ENCODE assay signal across 2 cellular contexts in the genomic region with DNA sequence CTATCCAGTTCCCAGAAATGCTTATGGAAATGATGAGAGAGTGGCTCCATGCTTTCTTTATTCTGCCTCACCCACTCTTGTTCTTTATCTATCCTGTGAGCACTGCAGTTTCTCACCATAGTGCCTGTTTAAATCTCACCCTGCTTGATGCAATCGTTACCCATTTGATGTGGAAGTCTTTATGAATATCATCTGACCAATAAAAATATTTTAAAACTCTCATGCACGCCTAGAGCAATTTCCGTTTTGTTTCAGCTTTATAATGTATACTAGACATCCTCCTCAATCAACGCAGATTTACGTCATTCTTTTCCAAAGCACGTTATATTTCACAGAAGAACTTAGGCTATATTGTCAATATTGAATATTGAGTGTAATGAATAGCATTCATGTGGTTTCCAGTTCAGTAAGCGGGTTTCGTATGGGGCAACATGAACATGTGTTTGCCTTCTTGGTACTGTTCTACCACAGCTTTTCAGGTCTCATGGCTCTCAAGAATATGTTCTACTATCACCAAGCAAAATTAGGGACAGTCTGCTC.
TF ChIP-seq lines count a peak whose summit lies in the region.

No MANE protein-coding gene starts in this region.

TF ChIP-seq in HepG2, 621 proteins besides CTCF, POLR2A, EP300 and RAD21:
- 0 out of 2 replicates have a peak, but pooled peaks have one; percentile 5 for TF ChIP-seq CREB1 (IDR thresholded peaks at IDR 0.05)
- no peak for TF ChIP-seq CREB1 (CRISPR knock-in tag; IDR thresholded peaks at IDR 0.05)
- TF ChIP-seq ZC3H4 (CRISPR knock-in tag; IDR thresholded peaks at IDR 0.05; ENCODE audit: borderline replicate concordance): no peak

TF ChIP-seq in H1, 55 proteins besides CTCF, POLR2A, EP300 and RAD21:
- no peak for TF ChIP-seq SIX5 (IDR thresholded peaks at IDR 0.05; ENCODE audit: low read depth, low read length)
- no peak for TF ChIP-seq HDAC6 (IDR thresholded peaks at IDR 0.05; ENCODE audit: low read depth, low read length)
- TF ChIP-seq CBX5 (IDR thresholded peaks at IDR 0.05; ENCODE audit: low read depth, low read length): no peak
- TF ChIP-seq ZNF274 (IDR thresholded peaks at IDR 0.05; ENCODE audit: borderline replicate concordance, extremely low read depth, low read length): no peak
- TF ChIP-seq, protein P1, sequence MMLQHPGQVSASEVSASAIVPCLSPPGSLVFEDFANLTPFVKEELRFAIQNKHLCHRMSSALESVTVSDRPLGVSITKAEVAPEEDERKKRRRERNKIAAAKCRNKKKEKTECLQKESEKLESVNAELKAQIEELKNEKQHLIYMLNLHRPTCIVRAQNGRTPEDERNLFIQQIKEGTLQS (IDR thresholded peaks at IDR 0.05; ENCODE audit: insufficient read depth, low read depth, low read length): no peak
- no peak for TF ChIP-seq SP1 (IDR thresholded peaks at IDR 0.05; ENCODE audit: low read depth, low read length)
- TF ChIP-seq KDM5A (IDR thresholded peaks at IDR 0.05; ENCODE audit: low read length): no peak
- no peak for TF ChIP-seq TEAD4 (IDR thresholded peaks at IDR 0.05; ENCODE audit: low read depth, low read length)
- TF ChIP-seq CHD1 (IDR thresholded peaks at IDR 0.05; ENCODE audit: low read depth, low read length): no peak
- no peak for TF ChIP-seq JUN (IDR thresholded peaks at IDR 0.05; ENCODE audit: low read depth, low read length)
- no peak for TF ChIP-seq FOSL1 (IDR thresholded peaks at IDR 0.05; ENCODE audit: insufficient read depth, low read depth, low read length)
- TF ChIP-seq RNF2 (IDR thresholded peaks at IDR 0.05; ENCODE audit: borderline replicate concordance, low read depth, low read length, missing control alignments, poor library complexity, severe bottlenecking): no peak
- no peak for TF ChIP-seq CTBP2 (IDR thresholded peaks at IDR 0.05; ENCODE audit: borderline replicate concordance, insufficient read depth, insufficient read length, low read length)
